12 cellular contexts compared by ENCODE assay signal in genomic region chr3:45631486-45631885, GRCh38. TPM values are rescaled to one million over a fixed set of nuclear protein-coding genes. Genes with fewer than 3 reads are reported as not detected.
DNase-seq lines count a peak whose midpoint lies in the region; TF ChIP-seq lines count a peak whose summit lies in the region.
"Had no signal": no experiment of that assay in that cellular context is flagged by ENCODE, and none has a peak within 500 bp of the region (broad histone marks: within the 10 kb centered on the region; RNA-seq: fewer than 3 reads in every experiment).

No MANE protein-coding gene starts in this region.

- no peak overlapping the region for H3K4me3 ChIP-seq in MG63
- H3K4me3 ChIP-seq in WERI-Rb-1 (ENCODE audit: low read depth, low read length) = no peak overlapping the region
- H3K4me3 ChIP-seq: Peyer's patch, prostate gland had no signal

- no peak overlapping the region for H3K4me3 Mint-ChIP-seq in activated naive CD8-positive, alpha-beta T cell

- H3K9me3 Mint-ChIP-seq in activated naive CD8-positive, alpha-beta T cell (ENCODE audit: low read depth) = no peaks in the 10 kb centered on the region

- H3K27me3 Mint-ChIP-seq in activated naive CD8-positive, alpha-beta T cell = no peaks in the 10 kb centered on the region

- no peak for TF ChIP-seq CTCF in WERI-Rb-1 (IDR thresholded peaks at IDR 0.05; ENCODE audit: low read depth, low read length)

- no peak overlapping the region for H3K27ac ChIP-seq in WERI-Rb-1
- H3K27ac ChIP-seq: prostate gland had no signal

- peaks cover 20% of the 10 kb centered on the region for H3K4me1 Mint-ChIP-seq in activated naive CD8-positive, alpha-beta T cell (ENCODE audit: low read depth)

- H3K27ac Mint-ChIP-seq in activated naive CD8-positive, alpha-beta T cell = peak overlapping the region; percentile 73

- no peaks in the 10 kb centered on the region for H3K36me3 Mint-ChIP-seq in activated naive CD8-positive, alpha-beta T cell

- H3K9me3 ChIP-seq in MG63 (no peaks in the 10 kb centered on the region), WERI-Rb-1 (ENCODE audit: severe bottlenecking) (no peaks in the 10 kb centered on the region)
- H3K9me3 ChIP-seq: Peyer's patch, prostate gland had no signal

- H3K27me3 ChIP-seq in MG63 (no peaks in the 10 kb centered on the region), WERI-Rb-1 (ENCODE audit: insufficient read depth, low read depth, severe bottlenecking) (no peaks in the 10 kb centered on the region)
- H3K27me3 ChIP-seq: Peyer's patch had no signal

- peak; percentile 33 for DNase-seq in Ammon's horn (ENCODE audit: low spot score)
- peak; percentile 79 for DNase-seq in KG1 (lab: John Stamatoyannopoulos, UW)
- peak; percentile 37 for DNase-seq in medulla oblongata (ENCODE audit: extremely low spot score)
- no peak for DNase-seq in putamen (ENCODE audit: low spot score)
- DNase-seq in MG63 = no peak
- no peak for DNase-seq in ureter (ENCODE audit: low spot score)
- DNase-seq in WERI-Rb-1 = no peak
- DNase-seq: cerebellar nuclear complex, NCI-H1105, Peyer's patch had no signal

- H3K36me3 ChIP-seq in MG63 (no peaks in the 10 kb centered on the region), WERI-Rb-1 (peaks cover 3% of the 10 kb centered on the region; the same call in 1 of the 2 replicates)
- H3K36me3 ChIP-seq: prostate gland had no signal

RNA-seq across cellular contexts. Expression of gene LIMD1, which starts 36.9 kb away (rescaled TPM):
- 6.5 and 9.3 TPM in 2 replicates for total RNA-seq in MG63 (2014; rRNA removed; shearing (Covaris generic); ENCODE audit: low replicate concordance)
- 62.5 TPM for total RNA-seq in ureter

RNA-seq across cellular contexts. Expression of gene SACM1L, which starts 57.7 kb away (rescaled TPM):
- total RNA-seq in MG63 (2014; rRNA removed; shearing (Covaris generic); ENCODE audit: low replicate concordance) = 7.7 and 50.2 TPM in 2 replicates
- 62.5 TPM for total RNA-seq in ureter

Comparison
In these comparisons a context has a peak if more than half of its experiments do, and no peak if none do; other contexts are left out.
1. DNase-seq: peak in Ammon's horn (single experiment), KG1 (single experiment) and medulla oblongata (single experiment); none in putamen (single experiment), MG63 (single experiment), ureter (single experiment) and WERI-Rb-1 (single experiment).